8 cellular contexts compared by ENCODE assay signal in the genomic region with DNA sequence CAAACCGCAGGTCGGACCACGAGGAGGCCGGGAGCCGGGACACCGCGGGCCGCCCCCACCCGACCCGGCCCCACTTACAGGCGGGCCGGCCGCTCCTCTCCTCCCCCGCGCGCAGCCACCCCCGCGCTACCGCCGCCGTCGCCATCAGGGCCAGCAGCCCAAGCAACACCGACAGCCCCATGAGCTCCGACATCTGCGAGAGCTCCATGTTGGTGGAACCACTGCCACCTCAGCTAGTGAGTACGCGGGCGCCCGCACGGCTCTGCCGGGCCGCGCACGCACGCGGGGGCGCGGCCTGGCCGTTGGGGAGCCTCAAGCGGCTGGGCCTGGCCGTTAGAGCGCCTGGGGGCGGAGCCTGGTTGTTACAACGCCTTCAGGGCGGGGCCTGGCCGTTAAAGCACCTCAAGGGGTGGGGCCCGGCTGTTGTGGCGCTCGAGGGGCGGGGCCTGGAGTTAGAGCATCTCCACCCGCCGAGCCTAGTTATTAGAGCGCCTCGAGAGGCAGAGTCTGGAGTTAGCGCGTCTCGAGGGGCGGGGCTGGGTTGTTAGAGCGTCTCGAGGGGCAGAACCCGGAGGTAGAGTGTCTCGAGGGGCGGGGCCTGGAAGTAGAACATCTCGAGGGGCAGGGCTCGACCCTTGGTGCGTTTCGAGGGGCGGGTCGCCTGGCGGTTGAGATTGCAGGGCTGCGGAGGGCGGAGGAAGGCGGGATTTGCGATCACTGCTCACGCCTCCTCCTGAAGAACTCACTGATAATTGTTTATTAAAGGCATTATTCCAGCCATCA.
A peak's percentile ranks its signal among the peaks of the same experiment; 100 is the strongest.
DNase-seq lines count a peak whose midpoint lies in the region; FAIRE-seq and TF ChIP-seq lines count a peak whose summit lies in the region.

A gene with protein sequence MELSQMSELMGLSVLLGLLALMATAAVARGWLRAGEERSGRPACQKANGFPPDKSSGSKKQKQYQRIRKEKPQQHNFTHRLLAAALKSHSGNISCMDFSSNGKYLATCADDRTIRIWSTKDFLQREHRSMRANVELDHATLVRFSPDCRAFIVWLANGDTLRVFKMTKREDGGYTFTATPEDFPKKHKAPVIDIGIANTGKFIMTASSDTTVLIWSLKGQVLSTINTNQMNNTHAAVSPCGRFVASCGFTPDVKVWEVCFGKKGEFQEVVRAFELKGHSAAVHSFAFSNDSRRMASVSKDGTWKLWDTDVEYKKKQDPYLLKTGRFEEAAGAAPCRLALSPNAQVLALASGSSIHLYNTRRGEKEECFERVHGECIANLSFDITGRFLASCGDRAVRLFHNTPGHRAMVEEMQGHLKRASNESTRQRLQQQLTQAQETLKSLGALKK (minus strand): TSS at position 238 of the 783 bp plus-strand sequence. CDS start 30 bp downstream, at position 208.

- peaks cover 19% of the 10 kb centered on the region for H3K4me1 Mint-ChIP-seq in nephron
- H3K4me1 Mint-ChIP-seq in stimulated activated naive CD8-positive, alpha-beta T cell treated with anti-CD3 and anti-CD28 coated beads, Interleukin-15, Interleukin-2, amounts not matched to agents 100 ng/mL and 50 ng/mL, for 24 hours (ENCODE audit: low read depth) = peaks cover 30% of the 10 kb centered on the region

- FAIRE-seq in H54 (lab: Jason Lieb, UNC) = no peak

- H3K4me2 ChIP-seq in Loucy (ENCODE audit: low read depth, low read length, poor library complexity, severe bottlenecking) = peak within 1 kb of the TSS; percentile 90

- H3K36me3 ChIP-seq in ES-I3 (ENCODE audit: insufficient read depth, low read length) (0 out of 2 replicates have a peak, but pooled peaks cover 5% of the 10 kb centered on the region), Loucy (ENCODE audit: insufficient read depth, low read length) (peaks cover 10% of the 10 kb centered on the region; the same call in 1 of the 2 replicates)

- peak within 1 kb of the TSS; percentile 84 to 92 (median 90) for H3K4me3 Mint-ChIP-seq in nephron
- H3K4me3 Mint-ChIP-seq in stimulated activated naive CD8-positive, alpha-beta T cell treated with anti-CD3 and anti-CD28 coated beads, Interleukin-15, Interleukin-2, amounts not matched to agents 100 ng/mL and 50 ng/mL, for 24 hours = peak within 1 kb of the TSS; percentile 94

- H3K4me3 ChIP-seq in Loucy (ENCODE audit: low read length, poor library complexity, severe bottlenecking) (peak within 1 kb of the TSS; percentile 99), fibroblast of pulmonary artery (replicated peaks; ENCODE audit: low read depth, low read length) (peak within 1 kb of the TSS; percentile 72)

- peaks cover 26% of the 10 kb centered on the region for H4K20me1 ChIP-seq in Loucy (ENCODE audit: insufficient read depth, low read length, poor library complexity, severe bottlenecking)

- no peaks in the 10 kb centered on the region for H3K9me3 ChIP-seq in ES-I3 (ENCODE audit: control insufficient read depth, insufficient read depth, low read length)
- no peaks in the 10 kb centered on the region for H3K9me3 ChIP-seq in Loucy (ENCODE audit: insufficient read depth, low read depth, low read length)

- peak within 1 kb of the TSS; percentile 96 to 98 (median 97) for H3K27ac Mint-ChIP-seq in nephron
- H3K27ac Mint-ChIP-seq in stimulated activated naive CD8-positive, alpha-beta T cell treated with anti-CD3 and anti-CD28 coated beads, Interleukin-15, Interleukin-2, amounts not matched to agents 100 ng/mL and 50 ng/mL, for 24 hours = peak within 1 kb of the TSS; percentile 99

- H3K36me3 Mint-ChIP-seq in nephron (ENCODE audit: low read depth) = peaks cover 17% of the 10 kb centered on the region
- H3K36me3 Mint-ChIP-seq in stimulated activated naive CD8-positive, alpha-beta T cell treated with anti-CD3 and anti-CD28 coated beads, Interleukin-15, Interleukin-2, amounts not matched to agents 100 ng/mL and 50 ng/mL, for 24 hours (ENCODE audit: low read depth) = peaks cover 14% of the 10 kb centered on the region

- no peaks in the 10 kb centered on the region for H3K27me3 ChIP-seq in Loucy (ENCODE audit: insufficient read depth, low read length, poor library complexity, severe bottlenecking)

- peak within 1 kb of the TSS; percentile 82 for H2AFZ ChIP-seq in Loucy (ENCODE audit: low read length)

- H3K4me1 ChIP-seq in ES-I3 (ENCODE audit: insufficient read depth, low read length) (no peaks in the 10 kb centered on the region), Loucy (ENCODE audit: insufficient read depth, low read length, poor library complexity, severe bottlenecking) (peaks cover 17% of the 10 kb centered on the region)

- TF ChIP-seq POLR2A in H54 (IDR thresholded peaks at IDR 0.05; ENCODE audit: low read depth, low read length) (peak; percentile 97), Raji (IDR thresholded peaks at IDR 0.05; ENCODE audit: insufficient read depth, low read depth, low read length) (peak; percentile 87)

- DNase-seq in H54 (ENCODE audit: insufficient read length, low spot score) (peak; percentile 89), fibroblast of pulmonary artery (ENCODE audit: low read depth) (peak; percentile 99)
- DNase-seq in activated T-helper 9 cell treated with anti-CD3 and anti-CD28 coated beads, Interleukin-2, amount 50 U/mL, for 16 hours (ENCODE audit: low read depth) = peak; percentile 98

- H3K9me2 ChIP-seq in Loucy (replicated peaks; ENCODE audit: low read depth, low read length) = no peaks in the 10 kb centered on the region

- H3K9ac ChIP-seq in ES-I3 (ENCODE audit: low read depth, low read length) (peak within 1 kb of the TSS; percentile 65), Loucy (ENCODE audit: low read depth, low read length, poor library complexity, severe bottlenecking) (peak within 1 kb of the TSS; percentile 98)

- no peak for TF ChIP-seq CTCF in Loucy (conservative IDR thresholded peaks at IDR 0.05; ENCODE audit: low read length)
- TF ChIP-seq CTCF in fibroblast of pulmonary artery (IDR thresholded peaks at IDR 0.05; ENCODE audit: low read length, missing control alignments) = peak; percentile 17
- no peak for TF ChIP-seq CTCF in nephron (IDR thresholded peaks at IDR 0.05; ENCODE audit: unreplicated experiment in 3 of 3)

- H3K9me3 Mint-ChIP-seq in nephron = no peaks in the 10 kb centered on the region
- H3K9me3 Mint-ChIP-seq in stimulated activated naive CD8-positive, alpha-beta T cell treated with anti-CD3 and anti-CD28 coated beads, Interleukin-15, Interleukin-2, amounts not matched to agents 100 ng/mL and 50 ng/mL, for 24 hours = no peaks in the 10 kb centered on the region

- H3K27me3 Mint-ChIP-seq in nephron (ENCODE audit: low read depth) = peaks cover 6% of the 10 kb centered on the region
- H3K27me3 Mint-ChIP-seq in stimulated activated naive CD8-positive, alpha-beta T cell treated with anti-CD3 and anti-CD28 coated beads, Interleukin-15, Interleukin-2, amounts not matched to agents 100 ng/mL and 50 ng/mL, for 24 hours = no peaks in the 10 kb centered on the region

- no peaks in the 10 kb centered on the region for H3F3A ChIP-seq in Loucy (ENCODE audit: low read depth)

- H3K79me2 ChIP-seq in Loucy (ENCODE audit: insufficient read depth, low read length) = peaks cover 46% of the 10 kb centered on the region

Comparison
In these comparisons a context has a peak if more than half of its experiments do, and no peak if none do; other contexts are left out.
1. Peak in every context shown above with its lines: DNase-seq and H3K4me3 ChIP-seq.